Comparison of ENCODE assay signal across 26 cellular contexts in genomic region chr6:121540210-121540609, GRCh38.
"Had no signal": no experiment of that assay in that cellular context is flagged by ENCODE, and none has a peak within 500 bp of the region (broad histone marks: within the 10 kb centered on the region; RNA-seq: fewer than 3 reads in every experiment).

No MANE protein-coding gene starts in this region.

- H3K36me3 ChIP-seq: brain microvascular endothelial cell, cardiac muscle cell, MG63, Peyer's patch, SJSA1 had no signal

- H3K27ac Mint-ChIP-seq: activated CD4-positive, alpha-beta memory T cell treated with anti-CD3 and anti-CD28 coated beads, Interleukin-2, amount 10 ng/mL, durations not matched to agents 7 days and 5 days; activated CD4-positive, alpha-beta T cell treated with anti-CD3 and anti-CD28 coated beads for 36 hours; activated naive CD4-positive, alpha-beta T cell treated with anti-CD3 and anti-CD28 coated beads for 36 hours; activated naive CD8-positive, alpha-beta T cell; activated T-helper 17 cell treated with anti-CD3 and anti-CD28 coated beads, Interleukin-2, amount 50 U/mL, for 72 hours; T-cell had no signal

- H3K27me3 Mint-ChIP-seq: activated CD4-positive, alpha-beta memory T cell treated with anti-CD3 and anti-CD28 coated beads, Interleukin-2, amount 10 ng/mL, durations not matched to agents 7 days and 5 days; activated CD4-positive, alpha-beta T cell treated with anti-CD3 and anti-CD28 coated beads for 36 hours; activated naive CD8-positive, alpha-beta T cell; activated T-helper 17 cell treated with anti-CD3 and anti-CD28 coated beads, Interleukin-2, amount 50 U/mL, for 72 hours; T-cell had no signal

- H3K36me3 Mint-ChIP-seq: activated naive CD8-positive, alpha-beta T cell; T-cell had no signal

- DNase-seq: activated CD4-positive, alpha-beta memory T cell treated with anti-CD3 and anti-CD28 coated beads, Interleukin-2, amount 10 ng/mL, durations not matched to agents 7 days and 5 days; activated CD4-positive, alpha-beta T cell treated with anti-CD3 and anti-CD28 coated beads for 36 hours; activated CD4-positive, alpha-beta T cell treated with anti-CD3 and anti-CD28 coated beads, Interleukin-2, amount 50 U/mL, for 1 hour; activated gamma-delta T cell; activated naive CD4-positive, alpha-beta T cell treated with anti-CD3 and anti-CD28 coated beads for 36 hours; activated T-cell treated with anti-CD3 and anti-CD28 coated beads for 4 hours; activated T-cell treated with anti-CD3 and anti-CD28 coated beads, Interleukin-2, amount 50 U/mL, for 48 hours; amygdala; brain microvascular endothelial cell; MG63; NCI-H146; NCI-H187 treated with DMSO at 0.1 percent for 48 hours; NCI-H2081 treated with DMSO at 0.1 percent for 48 hours; NCI-H446; NCI-H524; NCI-H748 treated with DMSO at 0.1 percent for 48 hours; Peyer's patch; Right ventricle myocardium superior; T-cell; T-helper 2 cell had no signal

- H3K4me3 Mint-ChIP-seq: activated CD4-positive, alpha-beta memory T cell treated with anti-CD3 and anti-CD28 coated beads, Interleukin-2, amount 10 ng/mL, durations not matched to agents 7 days and 5 days; activated CD4-positive, alpha-beta T cell treated with anti-CD3 and anti-CD28 coated beads for 36 hours; activated naive CD4-positive, alpha-beta T cell treated with anti-CD3 and anti-CD28 coated beads for 36 hours; activated naive CD8-positive, alpha-beta T cell; activated T-helper 17 cell treated with anti-CD3 and anti-CD28 coated beads, Interleukin-2, amount 50 U/mL, for 72 hours; T-cell had no signal

- H3K4me1 ChIP-seq: Peyer's patch had no signal

- H3K4me3 ChIP-seq: cardiac muscle cell, MG63, Peyer's patch, SJSA1 had no signal

- H3K9me3 Mint-ChIP-seq: activated CD4-positive, alpha-beta memory T cell treated with anti-CD3 and anti-CD28 coated beads, Interleukin-2, amount 10 ng/mL, durations not matched to agents 7 days and 5 days; activated naive CD4-positive, alpha-beta T cell treated with anti-CD3 and anti-CD28 coated beads for 36 hours; activated T-helper 17 cell treated with anti-CD3 and anti-CD28 coated beads, Interleukin-2, amount 50 U/mL, for 72 hours; T-cell had no signal

- ATAC-seq: activated CD4-positive, alpha-beta T cell treated with anti-CD3 and anti-CD28 coated beads for 36 hours; activated T-helper 17 cell treated with anti-CD3 and anti-CD28 coated beads, Interleukin-2, amount 50 U/mL, for 72 hours; T-cell had no signal

- H3K4me1 Mint-ChIP-seq: activated CD4-positive, alpha-beta memory T cell treated with anti-CD3 and anti-CD28 coated beads, Interleukin-2, amount 10 ng/mL, durations not matched to agents 7 days and 5 days; activated CD4-positive, alpha-beta T cell treated with anti-CD3 and anti-CD28 coated beads for 36 hours; activated T-helper 17 cell treated with anti-CD3 and anti-CD28 coated beads, Interleukin-2, amount 50 U/mL, for 72 hours; T-cell had no signal

- H3K9me3 ChIP-seq: MG63, Peyer's patch, SJSA1 had no signal

- H3K27me3 ChIP-seq: brain microvascular endothelial cell, cardiac muscle cell, MG63, Peyer's patch, SJSA1 had no signal

- H3K27ac ChIP-seq: brain microvascular endothelial cell, cardiac muscle cell, Peyer's patch, RWPE1, SJSA1, VCaP had no signal
